Comparison of ENCODE assay signal across 27 cellular contexts in the genomic region with DNA sequence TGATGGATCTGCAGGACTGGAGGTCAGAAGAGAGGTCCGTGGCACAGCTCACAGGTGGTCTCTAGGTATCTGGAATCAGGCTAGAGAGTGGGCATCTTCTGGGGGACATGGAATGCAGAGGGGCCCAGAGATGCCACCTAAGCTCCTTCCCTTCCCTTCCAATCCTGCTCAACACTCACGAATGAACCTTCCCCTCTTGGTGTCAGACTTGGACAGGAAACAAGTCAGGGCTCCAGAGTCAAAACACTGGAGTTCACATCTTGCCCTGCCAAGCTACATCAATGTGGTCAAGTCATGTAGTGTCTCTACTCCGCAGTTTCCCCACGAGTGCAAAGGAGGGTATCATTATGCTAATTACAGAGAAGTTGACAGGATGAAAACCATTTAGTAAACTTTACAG. TPM values are rescaled to one million over a fixed set of nuclear protein-coding genes. Genes with fewer than 3 reads are reported as not detected.
DNase-seq lines count a peak whose midpoint lies in the region; ATAC-seq and TF ChIP-seq lines count a peak whose summit lies in the region.
"Had no signal": no experiment of that assay in that cellular context is flagged by ENCODE, and none has a peak within 500 bp of the region (broad histone marks: within the 10 kb centered on the region; RNA-seq: fewer than 3 reads in every experiment).

No MANE protein-coding gene starts in this region.

- no peaks in the 10 kb centered on the region for H3K4me1 Mint-ChIP-seq in activated naive CD4-positive, alpha-beta T cell treated with anti-CD3 and anti-CD28 coated beads, Interleukin-2, amount 50 U/mL, for 24 hours
- H3K4me1 Mint-ChIP-seq in activated naive CD4-positive, alpha-beta T cell treated with anti-CD3 and anti-CD28 coated beads for 36 hours (ENCODE audit: low read depth), result no peaks in the 10 kb centered on the region
- H3K4me1 Mint-ChIP-seq in progenitor cell of endocrine pancreas (ENCODE audit: low read depth), result no peaks in the 10 kb centered on the region
- no peaks in the 10 kb centered on the region for H3K4me1 Mint-ChIP-seq in activated CD4-positive, alpha-beta memory T cell treated with anti-CD3 and anti-CD28 coated beads for 36 hours (ENCODE audit: low read depth)
- H3K4me1 Mint-ChIP-seq: CD8-positive, alpha-beta memory T cell; IgD-negative memory B cell had no signal

- no peaks in the 10 kb centered on the region for H3K4me1 ChIP-seq in RWPE2 (ENCODE audit: insufficient read depth, poor library complexity, severe bottlenecking)
- H3K4me1 ChIP-seq: BE2C, HAP-1 had no signal

- H3K27ac Mint-ChIP-seq in activated naive CD4-positive, alpha-beta T cell treated with anti-CD3 and anti-CD28 coated beads, Interleukin-2, amount 50 U/mL, for 24 hours, result peak overlapping the region; percentile 4
- H3K27ac Mint-ChIP-seq in activated naive CD4-positive, alpha-beta T cell treated with anti-CD3 and anti-CD28 coated beads for 36 hours, result no peak overlapping the region
- H3K27ac Mint-ChIP-seq in progenitor cell of endocrine pancreas, result peak overlapping the region; percentile 68
- no peak overlapping the region for H3K27ac Mint-ChIP-seq in activated CD4-positive, alpha-beta memory T cell treated with anti-CD3 and anti-CD28 coated beads for 36 hours
- H3K27ac Mint-ChIP-seq: CD8-positive, alpha-beta memory T cell; HFFc6 had no signal

- no peak overlapping the region for H3K4me3 ChIP-seq in RWPE2 (ENCODE audit: severe bottlenecking)
- H3K4me3 ChIP-seq: HAP-1, PC-9 had no signal

- TF ChIP-seq CTCF in RWPE2 (IDR thresholded peaks at IDR 0.05; ENCODE audit: poor library complexity, severe bottlenecking), result no peak
- TF ChIP-seq CTCF in progenitor cell of endocrine pancreas (IDR thresholded peaks at IDR 0.05; ENCODE audit: unreplicated experiment), result no peak

- ATAC-seq in RWPE2 (ENCODE audit: low read depth) (0 out of 3 replicates have a peak, but pooled peaks have one; percentile 14), left lobe of liver (peak; percentile 62), HG02938 (IDR thresholded peaks at IDR 0.05; ENCODE audit: unreplicated experiment) (no peak)

- H3K36me3 ChIP-seq in RWPE2 (ENCODE audit: low read depth), result no peaks in the 10 kb centered on the region
- H3K36me3 ChIP-seq: BE2C, HAP-1 had no signal

- H3K27me3 ChIP-seq in RWPE2 (ENCODE audit: insufficient read depth, poor library complexity, severe bottlenecking), result no peaks in the 10 kb centered on the region
- H3K27me3 ChIP-seq: BE2C had no signal

- H3K9me3 ChIP-seq in RWPE2 (ENCODE audit: severe bottlenecking), result peaks cover 2% of the 10 kb centered on the region
- H3K9me3 ChIP-seq: BE2C, HAP-1 had no signal

- no peak overlapping the region for H3K27ac ChIP-seq in RWPE2 (ENCODE audit: poor library complexity, severe bottlenecking)
- H3K27ac ChIP-seq: 22Rv1, PC-9 had no signal

- no peaks in the 10 kb centered on the region for H3K36me3 Mint-ChIP-seq in activated naive CD4-positive, alpha-beta T cell treated with anti-CD3 and anti-CD28 coated beads, Interleukin-2, amount 50 U/mL, for 24 hours
- H3K36me3 Mint-ChIP-seq in activated naive CD4-positive, alpha-beta T cell treated with anti-CD3 and anti-CD28 coated beads for 36 hours (ENCODE audit: low read depth), result no peaks in the 10 kb centered on the region
- no peaks in the 10 kb centered on the region for H3K36me3 Mint-ChIP-seq in progenitor cell of endocrine pancreas (ENCODE audit: insufficient read depth)
- H3K36me3 Mint-ChIP-seq in activated CD4-positive, alpha-beta memory T cell treated with anti-CD3 and anti-CD28 coated beads for 36 hours, result no peaks in the 10 kb centered on the region
- H3K36me3 Mint-ChIP-seq: CD14-positive monocyte; CD8-positive, alpha-beta memory T cell; IgD-negative memory B cell had no signal

- CTCF ChIA-PET in activated naive CD4-positive, alpha-beta T cell treated with anti-CD3 and anti-CD28 coated beads for 36 hours (lab: Charles Lee), result interaction anchor here (1.1 kb wide), 2 partner anchors 11 to 63 kb away, joined by 3 to 4 read pairs; no protein-coding TSS in a partner anchor
- CTCF ChIA-PET in activated CD4-positive, alpha-beta memory T cell treated with anti-CD3 and anti-CD28 coated beads for 36 hours (lab: Charles Lee), result interaction anchor here (0.8 to 2.5 kb wide), 2 partner anchors 19 to 194 kb away, joined by 3 to 6 read pairs; no protein-coding TSS in a partner anchor

- H3K9me3 Mint-ChIP-seq in activated naive CD4-positive, alpha-beta T cell treated with anti-CD3 and anti-CD28 coated beads, Interleukin-2, amount 50 U/mL, for 24 hours, result no peaks in the 10 kb centered on the region
- no peaks in the 10 kb centered on the region for H3K9me3 Mint-ChIP-seq in activated naive CD4-positive, alpha-beta T cell treated with anti-CD3 and anti-CD28 coated beads for 36 hours
- H3K9me3 Mint-ChIP-seq in progenitor cell of endocrine pancreas (ENCODE audit: low read depth), result no peaks in the 10 kb centered on the region
- H3K9me3 Mint-ChIP-seq in activated CD4-positive, alpha-beta memory T cell treated with anti-CD3 and anti-CD28 coated beads for 36 hours, result no peaks in the 10 kb centered on the region
- H3K9me3 Mint-ChIP-seq: CD8-positive, alpha-beta memory T cell; HFFc6; IgD-negative memory B cell had no signal

- no peak overlapping the region for H3K4me3 Mint-ChIP-seq in activated naive CD4-positive, alpha-beta T cell treated with anti-CD3 and anti-CD28 coated beads, Interleukin-2, amount 50 U/mL, for 24 hours
- no peak overlapping the region for H3K4me3 Mint-ChIP-seq in activated naive CD4-positive, alpha-beta T cell treated with anti-CD3 and anti-CD28 coated beads for 36 hours
- H3K4me3 Mint-ChIP-seq in progenitor cell of endocrine pancreas (ENCODE audit: low read depth), result no peak overlapping the region
- no peak overlapping the region for H3K4me3 Mint-ChIP-seq in activated CD4-positive, alpha-beta memory T cell treated with anti-CD3 and anti-CD28 coated beads for 36 hours
- H3K4me3 Mint-ChIP-seq: CD14-positive monocyte; CD8-positive, alpha-beta memory T cell; HFFc6; IgD-negative memory B cell had no signal

- no peak for DNase-seq in activated naive CD4-positive, alpha-beta T cell treated with anti-CD3 and anti-CD28 coated beads for 36 hours
- no peak for DNase-seq in RWPE2 (ENCODE audit: low spot score)
- DNase-seq in left lobe of liver (ENCODE audit: low spot score), result no peak
- no peak for DNase-seq in progenitor cell of endocrine pancreas (ENCODE audit: low spot score, unreplicated experiment)
- no peak for DNase-seq in activated CD4-positive, alpha-beta memory T cell treated with anti-CD3 and anti-CD28 coated beads for 36 hours
- no peak for DNase-seq in NCI-H748 treated with DMSO at 0.1 percent for 48 hours (lab: John Stamatoyannopoulos, UW)
- DNase-seq: ACHN; BE2C; CD8-positive, alpha-beta memory T cell; DMS153; DND-41; GOT3; HFFc6; Karpas-422; NCI-H1105; NCI-H2029; NCI-H446 treated with DMSO at 0.1 percent for 48 hours; NCI-H526; PC-9; RPMI8226; SHP77 had no signal

- H3K27me3 Mint-ChIP-seq in activated naive CD4-positive, alpha-beta T cell treated with anti-CD3 and anti-CD28 coated beads, Interleukin-2, amount 50 U/mL, for 24 hours, result no peaks in the 10 kb centered on the region
- H3K27me3 Mint-ChIP-seq in activated naive CD4-positive, alpha-beta T cell treated with anti-CD3 and anti-CD28 coated beads for 36 hours (ENCODE audit: low read depth), result no peaks in the 10 kb centered on the region
- H3K27me3 Mint-ChIP-seq in progenitor cell of endocrine pancreas, result no peaks in the 10 kb centered on the region
- no peaks in the 10 kb centered on the region for H3K27me3 Mint-ChIP-seq in activated CD4-positive, alpha-beta memory T cell treated with anti-CD3 and anti-CD28 coated beads for 36 hours
- H3K27me3 Mint-ChIP-seq: CD8-positive, alpha-beta memory T cell; IgD-negative memory B cell had no signal

- intact Hi-C loops in activated naive CD4-positive, alpha-beta T cell treated with anti-CD3 and anti-CD28 coated beads for 36 hours (cut with micrococcal nuclease), result no loop called here
- intact Hi-C loops in activated CD4-positive, alpha-beta memory T cell treated with anti-CD3 and anti-CD28 coated beads for 36 hours (cut with micrococcal nuclease), result no loop called here

- POLR2A ChIA-PET in activated CD4-positive, alpha-beta memory T cell treated with anti-CD3 and anti-CD28 coated beads for 36 hours (lab: Charles Lee), result no interaction called here

RNA-seq across cellular contexts. Expression of a gene that starts 16.0 kb away (rescaled TPM):
- total RNA-seq in activated naive CD4-positive, alpha-beta T cell treated with anti-CD3 and anti-CD28 coated beads for 36 hours, result not detected
- total RNA-seq in left lobe of liver (7.5 TPM), progenitor cell of endocrine pancreas (37.5 and 39.8 TPM in 2 replicates)
- under 1 TPM in 1 of 2 experiments, not detected in 1; 0.12 TPM for total RNA-seq in activated CD4-positive, alpha-beta memory T cell treated with anti-CD3 and anti-CD28 coated beads for 36 hours
- total RNA-seq: CD8-positive, alpha-beta memory T cell had no signal

RNA-seq across cellular contexts. Expression of a gene that starts 34.0 kb away (rescaled TPM):
- 10 to 100 TPM; 38.4 to 43.9 TPM for total RNA-seq in activated naive CD4-positive, alpha-beta T cell treated with anti-CD3 and anti-CD28 coated beads for 36 hours
- total RNA-seq in left lobe of liver (0.93 TPM), progenitor cell of endocrine pancreas (18.9 and 19.6 TPM in 2 replicates)
- total RNA-seq in activated CD4-positive, alpha-beta memory T cell treated with anti-CD3 and anti-CD28 coated beads for 36 hours, result 10 to 100 TPM; 23.6 to 30.2 TPM

RNA-seq across cellular contexts. Expression of a gene that starts 50.3 kb away (rescaled TPM):
- 10 to 100 TPM; 12.5 to 12.7 TPM for total RNA-seq in activated naive CD4-positive, alpha-beta T cell treated with anti-CD3 and anti-CD28 coated beads for 36 hours
- 4.3 TPM for total RNA-seq in left lobe of liver
- 9.1 and 9.6 TPM in 2 replicates for total RNA-seq in progenitor cell of endocrine pancreas
- 10 to 100 TPM; 15.3 to 15.6 TPM for total RNA-seq in activated CD4-positive, alpha-beta memory T cell treated with anti-CD3 and anti-CD28 coated beads for 36 hours

Comparison
In these comparisons a context has a peak if more than half of its experiments do, and no peak if none do; other contexts are left out.
1. H3K27ac Mint-ChIP-seq: peak in activated naive CD4-positive, alpha-beta T cell treated with anti-CD3 and anti-CD28 coated beads, Interleukin-2, amount 50 U/mL, for 24 hours (single experiment) and progenitor cell of endocrine pancreas (single experiment); none in activated naive CD4-positive, alpha-beta T cell treated with anti-CD3 and anti-CD28 coated beads for 36 hours (single experiment) and activated CD4-positive, alpha-beta memory T cell treated with anti-CD3 and anti-CD28 coated beads for 36 hours (single experiment).
2. RNA of a gene that starts 34.0 kb away (total RNA-seq): 38.4 to 43.9 TPM in activated naive CD4-positive, alpha-beta T cell treated with anti-CD3 and anti-CD28 coated beads for 36 hours, 23.6 to 30.2 TPM in activated CD4-positive, alpha-beta memory T cell treated with anti-CD3 and anti-CD28 coated beads for 36 hours and 18.9 to 19.6 TPM in progenitor cell of endocrine pancreas; 0.93 TPM in left lobe of liver (single experiment); every median in the first group is over 10 times any median in the second.